18 cellular contexts compared by ENCODE assay signal in the genomic region with DNA sequence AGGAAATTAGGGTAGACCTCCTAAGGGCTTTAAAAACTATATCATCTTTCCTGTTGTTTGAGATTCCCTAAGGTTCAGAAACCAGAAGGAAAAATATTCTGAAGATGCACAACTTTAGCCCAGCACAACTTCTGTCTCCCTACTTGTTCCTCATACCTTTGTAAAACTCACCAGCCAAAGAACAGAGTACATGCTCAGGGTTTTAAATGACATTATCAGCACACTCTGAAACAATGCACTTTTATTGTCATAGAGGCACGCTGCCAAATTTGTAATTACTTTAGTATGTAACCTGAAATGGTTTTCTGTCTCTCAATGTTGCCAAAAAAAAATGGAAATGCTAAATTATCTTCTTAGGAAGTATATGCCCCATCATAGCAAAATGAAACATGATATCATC.
DNase-seq lines count a peak whose midpoint lies in the region; FAIRE-seq and TF ChIP-seq lines count a peak whose summit lies in the region.
"Had no signal": no experiment of that assay in that cellular context is flagged by ENCODE, and none has a peak within 500 bp of the region (broad histone marks: within the 10 kb centered on the region; RNA-seq: fewer than 3 reads in every experiment).

No MANE protein-coding gene starts in this region.

- FAIRE-seq in small intestine (lab: Jason Lieb, UNC): no peak
- FAIRE-seq: GM18507, H54 had no signal

- no peak overlapping the region for H2BK5ac ChIP-seq in mesenchymal stem cell (ENCODE audit: low read depth, low read length, poor library complexity, severe bottlenecking)

- H4K91ac ChIP-seq in mesenchymal stem cell (ENCODE audit: low read length): no peak overlapping the region

- H3K27me3 ChIP-seq in small intestine (ENCODE audit: control insufficient read depth in 2 of 2, insufficient read depth in 2 of 2, low read length in 2 of 2) (no peaks in the 10 kb centered on the region), mesenchymal stem cell (ENCODE audit: control insufficient read depth in 1 of 2, insufficient read depth in 1 of 2, low read length in 2 of 2) (no peaks in the 10 kb centered on the region)
- H3K27me3 ChIP-seq: BLaER1 had no signal

- no peak overlapping the region for H3K23ac ChIP-seq in mesenchymal stem cell (ENCODE audit: low read length in 2 of 2)

- H3K4ac ChIP-seq in mesenchymal stem cell (ENCODE audit: low read depth in 1 of 2, low read length in 2 of 2): no peak overlapping the region

- H2AK5ac ChIP-seq in mesenchymal stem cell (ENCODE audit: low read length, severe bottlenecking): no peak overlapping the region

- H3K9ac ChIP-seq in mesenchymal stem cell (ENCODE audit: low read length): no peak overlapping the region
- H3K9ac ChIP-seq: BLaER1 had no signal

- no peaks in the 10 kb centered on the region for H3K79me1 ChIP-seq in mesenchymal stem cell (replicated peaks; ENCODE audit: low read length, poor library complexity, severe bottlenecking)

- peak; percentile 40 for DNase-seq in NCI-H146 (lab: John Stamatoyannopoulos, UW)
- DNase-seq in NCI-H146 treated with DMSO at 0.1 percent for 48 hours (lab: John Stamatoyannopoulos, UW; ENCODE audit: unreplicated experiment): no peak
- DNase-seq in LNCaP clone FGC (ENCODE audit: low read depth): peak; percentile 4
- DNase-seq in NCI-H748 (lab: John Stamatoyannopoulos, UW; ENCODE audit: unreplicated experiment): peak; percentile 87
- peak; percentile 24 for DNase-seq in small intestine
- DNase-seq in dedifferentiated amniotic fluid mesenchymal stem cell (ENCODE audit: extremely low spot score): no peak
- DNase-seq in mesenchymal stem cell: no peak
- DNase-seq: CD4-positive, CD25-positive, alpha-beta regulatory T cell; DMS53; NCI-H187; NCI-H2107; NCI-H345; NCI-H510A treated with DMSO at 0.1 percent for 48 hours; PC-3; T-helper 17 cell had no signal

- H2BK120ac ChIP-seq in mesenchymal stem cell (ENCODE audit: low read depth, low read length): no peak overlapping the region

- H3K14ac ChIP-seq in mesenchymal stem cell (ENCODE audit: low read length in 2 of 2): no peak overlapping the region

- H3K4me2 ChIP-seq in mesenchymal stem cell (ENCODE audit: low read length, poor library complexity, severe bottlenecking): no peak overlapping the region
- H3K4me2 ChIP-seq: BLaER1 had no signal

- no peak overlapping the region for H2BK15ac ChIP-seq in mesenchymal stem cell (ENCODE audit: low read depth, poor library complexity, severe bottlenecking)

- no peak for TF ChIP-seq CTCF in LNCaP clone FGC (IDR thresholded peaks at IDR 0.05; ENCODE audit: control insufficient read depth, extremely low read depth, insufficient read depth)

- H3K4me1 ChIP-seq in small intestine (ENCODE audit: control insufficient read depth in 2 of 2, insufficient read depth in 1 of 2, low read depth in 1 of 2, low read length in 1 of 2) (no peaks in the 10 kb centered on the region), mesenchymal stem cell (ENCODE audit: control insufficient read depth, insufficient read depth, low read depth, low read length) (no peaks in the 10 kb centered on the region)
- H3K4me1 ChIP-seq: BLaER1 had no signal

- WGBS in small intestine, 3 donors: 12 to 49% (median 29%) methylated on average over 1 of the region's 1 CpG
- no CpG with 5 or more reads among the region's 1 CpG for WGBS in mesenchymal stem cell

- no peak overlapping the region for H4K8ac ChIP-seq in mesenchymal stem cell (ENCODE audit: low read length)

- H3K36me3 ChIP-seq in small intestine (ENCODE audit: control insufficient read depth in 2 of 2, insufficient read depth in 2 of 2, low read length in 2 of 2) (no peaks in the 10 kb centered on the region), mesenchymal stem cell (ENCODE audit: control insufficient read depth in 1 of 2, insufficient read depth in 2 of 2, low read depth in 1 of 2, low read length in 2 of 2) (no peaks in the 10 kb centered on the region)
- H3K36me3 ChIP-seq: BLaER1 had no signal

- H3K27ac ChIP-seq in small intestine (ENCODE audit: low read depth in 1 of 2, low read length in 1 of 2) (no peak overlapping the region), mesenchymal stem cell (ENCODE audit: low read length, poor library complexity, severe bottlenecking) (no peak overlapping the region)
- H3K27ac ChIP-seq: BLaER1 had no signal

- no peaks in the 10 kb centered on the region for H3K9me3 ChIP-seq in small intestine (ENCODE audit: control insufficient read depth, low read depth)
- H3K9me3 ChIP-seq in mesenchymal stem cell (ENCODE audit: control insufficient read depth, low read length): peaks cover 5% of the 10 kb centered on the region
- H3K9me3 ChIP-seq: BLaER1 had no signal

- no peak overlapping the region for H2AFZ ChIP-seq in mesenchymal stem cell (ENCODE audit: low read depth, low read length)

- H3K4me3 ChIP-seq in LNCaP clone FGC (ENCODE audit: low read depth, low read length): no peak overlapping the region
- no peak overlapping the region for H3K4me3 ChIP-seq in small intestine (ENCODE audit: low read depth in 1 of 2, low read length in 2 of 2)
- no peak overlapping the region for H3K4me3 ChIP-seq in mesenchymal stem cell (ENCODE audit: insufficient read depth in 1 of 2, low read depth in 1 of 2, low read length in 2 of 2)
- H3K4me3 ChIP-seq: BLaER1 had no signal

- H2BK12ac ChIP-seq in mesenchymal stem cell (ENCODE audit: low read length in 2 of 2): no peak overlapping the region

- no peak overlapping the region for H3K18ac ChIP-seq in mesenchymal stem cell (ENCODE audit: low read depth in 1 of 2, low read length in 2 of 2)

Comparison
In these comparisons a context has a peak if more than half of its experiments do, and no peak if none do; other contexts are left out.
1. DNase-seq: peak in NCI-H146 (single experiment), LNCaP clone FGC (single experiment), NCI-H748 (single experiment) and small intestine (single experiment); none in NCI-H146 treated with DMSO at 0.1 percent for 48 hours (single experiment), dedifferentiated amniotic fluid mesenchymal stem cell (single experiment) and mesenchymal stem cell (single experiment).